Comparison of ENCODE assay signal across 1 cellular context in the genomic region with DNA sequence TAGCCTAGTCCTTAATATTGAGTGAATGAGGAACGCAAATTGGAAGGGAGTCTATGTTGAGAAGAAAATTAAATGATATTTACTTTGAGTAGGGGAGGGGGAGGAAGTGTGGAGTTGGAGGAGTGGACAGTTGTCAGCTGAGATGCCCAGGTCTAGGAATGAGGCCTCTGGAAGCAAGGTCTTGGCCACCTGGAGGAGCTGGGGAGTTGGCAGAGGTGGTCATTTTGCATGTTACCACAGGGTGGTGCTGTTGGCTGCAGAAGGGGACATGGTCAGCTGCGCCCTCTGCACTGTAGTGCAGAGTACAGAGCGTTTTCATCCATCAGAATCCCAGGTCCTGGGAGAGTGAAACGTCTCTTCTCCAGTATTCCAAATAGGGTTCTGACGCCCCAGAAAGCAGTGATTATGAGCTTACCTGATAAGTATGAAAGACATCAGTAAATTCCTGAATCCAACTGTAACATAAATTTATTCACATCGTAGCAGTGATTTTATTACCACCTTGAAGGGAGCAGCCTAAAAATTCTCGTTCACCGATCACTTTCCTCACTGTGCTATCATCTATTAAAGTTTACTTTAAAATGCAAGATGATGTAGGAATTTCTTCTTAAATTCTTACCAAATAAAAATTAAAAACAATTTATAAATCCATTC.
A peak's percentile ranks its signal among the peaks of the same experiment; 100 is the strongest.
TF ChIP-seq lines count a peak whose summit lies in the region.

No MANE protein-coding gene starts in this region.

TF ChIP-seq in HepG2, 621 proteins besides CTCF, POLR2A, EP300 and RAD21 (continued from another document and continues in another):
- TF ChIP-seq, protein P1, sequence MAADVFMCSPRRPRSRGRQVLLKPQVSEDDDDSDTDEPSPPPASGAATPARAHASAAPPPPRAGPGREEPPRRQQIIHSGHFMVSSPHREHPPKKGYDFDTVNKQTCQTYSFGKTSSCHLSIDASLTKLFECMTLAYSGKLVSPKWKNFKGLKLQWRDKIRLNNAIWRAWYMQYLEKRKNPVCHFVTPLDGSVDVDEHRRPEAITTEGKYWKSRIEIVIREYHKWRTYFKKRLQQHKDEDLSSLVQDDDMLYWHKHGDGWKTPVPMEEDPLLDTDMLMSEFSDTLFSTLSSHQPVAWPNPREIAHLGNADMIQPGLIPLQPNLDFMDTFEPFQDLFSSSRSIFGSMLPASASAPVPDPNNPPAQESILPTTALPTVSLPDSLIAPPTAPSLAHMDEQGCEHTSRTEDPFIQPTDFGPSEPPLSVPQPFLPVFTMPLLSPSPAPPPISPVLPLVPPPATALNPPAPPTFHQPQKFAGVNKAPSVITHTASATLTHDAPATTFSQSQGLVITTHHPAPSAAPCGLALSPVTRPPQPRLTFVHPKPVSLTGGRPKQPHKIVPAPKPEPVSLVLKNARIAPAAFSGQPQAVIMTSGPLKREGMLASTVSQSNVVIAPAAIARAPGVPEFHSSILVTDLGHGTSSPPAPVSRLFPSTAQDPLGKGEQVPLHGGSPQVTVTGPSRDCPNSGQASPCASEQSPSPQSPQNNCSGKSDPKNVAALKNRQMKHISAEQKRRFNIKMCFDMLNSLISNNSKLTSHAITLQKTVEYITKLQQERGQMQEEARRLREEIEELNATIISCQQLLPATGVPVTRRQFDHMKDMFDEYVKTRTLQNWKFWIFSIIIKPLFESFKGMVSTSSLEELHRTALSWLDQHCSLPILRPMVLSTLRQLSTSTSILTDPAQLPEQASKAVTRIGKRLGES (CRISPR knock-in tag; IDR thresholded peaks at IDR 0.05; ENCODE audit: borderline replicate concordance), result no peak
- no peak for TF ChIP-seq ZBTB21 (CRISPR knock-in tag; IDR thresholded peaks at IDR 0.05)
- no peak for TF ChIP-seq ZNF501 (CRISPR knock-in tag; IDR thresholded peaks at IDR 0.05)
- no peak for TF ChIP-seq EED (CRISPR knock-in tag; IDR thresholded peaks at IDR 0.05)
- 0 out of 2 replicates have a peak, but pooled peaks have one; percentile 40 for TF ChIP-seq TARDBP (CRISPR knock-in tag; IDR thresholded peaks at IDR 0.05)
- TF ChIP-seq, protein P2, sequence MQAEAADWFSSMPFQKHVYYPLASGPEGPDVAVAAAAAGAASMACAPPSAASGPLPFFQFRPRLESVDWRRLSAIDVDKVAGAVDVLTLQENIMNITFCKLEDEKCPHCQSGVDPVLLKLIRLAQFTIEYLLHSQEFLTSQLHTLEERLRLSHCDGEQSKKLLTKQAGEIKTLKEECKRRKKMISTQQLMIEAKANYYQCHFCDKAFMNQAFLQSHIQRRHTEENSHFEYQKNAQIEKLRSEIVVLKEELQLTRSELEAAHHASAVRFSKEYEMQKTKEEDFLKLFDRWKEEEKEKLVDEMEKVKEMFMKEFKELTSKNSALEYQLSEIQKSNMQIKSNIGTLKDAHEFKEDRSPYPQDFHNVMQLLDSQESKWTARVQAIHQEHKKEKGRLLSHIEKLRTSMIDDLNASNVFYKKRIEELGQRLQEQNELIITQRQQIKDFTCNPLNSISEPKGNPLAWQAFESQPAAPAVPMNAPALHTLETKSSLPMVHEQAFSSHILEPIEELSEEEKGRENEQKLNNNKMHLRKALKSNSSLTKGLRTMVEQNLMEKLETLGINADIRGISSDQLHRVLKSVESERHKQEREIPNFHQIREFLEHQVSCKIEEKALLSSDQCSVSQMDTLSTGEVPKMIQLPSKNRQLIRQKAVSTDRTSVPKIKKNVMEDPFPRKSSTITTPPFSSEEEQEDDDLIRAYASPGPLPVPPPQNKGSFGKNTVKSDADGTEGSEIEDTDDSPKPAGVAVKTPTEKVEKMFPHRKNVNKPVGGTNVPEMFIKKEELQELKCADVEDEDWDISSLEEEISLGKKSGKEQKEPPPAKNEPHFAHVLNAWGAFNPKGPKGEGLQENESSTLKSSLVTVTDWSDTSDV (CRISPR knock-in tag; IDR thresholded peaks at IDR 0.05), result no peak
- no peak for TF ChIP-seq MBD4 (IDR thresholded peaks at IDR 0.05; ENCODE audit: borderline replicate concordance, low read length)
- TF ChIP-seq ZNF552 (CRISPR knock-in tag; IDR thresholded peaks at IDR 0.05; ENCODE audit: borderline replicate concordance), result no peak
- TF ChIP-seq SNRNP70 (IDR thresholded peaks at IDR 0.05; ENCODE audit: low read depth, low read length), result no peak
- no peak for TF ChIP-seq MAZ (IDR thresholded peaks at IDR 0.05; ENCODE audit: borderline replicate concordance, low read depth, low read length)
- 0 out of 2 replicates have a peak, but pooled peaks have one; percentile 36 for TF ChIP-seq MAZ (CRISPR knock-in tag; IDR thresholded peaks at IDR 0.05; ENCODE audit: low read depth)
- TF ChIP-seq KLF13 (CRISPR knock-in tag; IDR thresholded peaks at IDR 0.05), result no peak
- no peak for TF ChIP-seq ZNF605 (CRISPR knock-in tag; IDR thresholded peaks at IDR 0.05)
- no peak for TF ChIP-seq RNF2 (conservative IDR thresholded peaks at IDR 0.05; ENCODE audit: low read depth)
- no peak for TF ChIP-seq RFX1 (IDR thresholded peaks at IDR 0.05)
- peak; percentile 65 for TF ChIP-seq RXRB (CRISPR knock-in tag; IDR thresholded peaks at IDR 0.05; ENCODE audit: borderline replicate concordance)
- TF ChIP-seq HMGA1 (CRISPR knock-in tag; conservative IDR thresholded peaks at IDR 0.05), result no peak
- no peak for TF ChIP-seq TBX2 (CRISPR knock-in tag; IDR thresholded peaks at IDR 0.05; ENCODE audit: borderline replicate concordance)
- no peak for TF ChIP-seq PAF1 (CRISPR knock-in tag; IDR thresholded peaks at IDR 0.05)
- TF ChIP-seq, protein P3, sequence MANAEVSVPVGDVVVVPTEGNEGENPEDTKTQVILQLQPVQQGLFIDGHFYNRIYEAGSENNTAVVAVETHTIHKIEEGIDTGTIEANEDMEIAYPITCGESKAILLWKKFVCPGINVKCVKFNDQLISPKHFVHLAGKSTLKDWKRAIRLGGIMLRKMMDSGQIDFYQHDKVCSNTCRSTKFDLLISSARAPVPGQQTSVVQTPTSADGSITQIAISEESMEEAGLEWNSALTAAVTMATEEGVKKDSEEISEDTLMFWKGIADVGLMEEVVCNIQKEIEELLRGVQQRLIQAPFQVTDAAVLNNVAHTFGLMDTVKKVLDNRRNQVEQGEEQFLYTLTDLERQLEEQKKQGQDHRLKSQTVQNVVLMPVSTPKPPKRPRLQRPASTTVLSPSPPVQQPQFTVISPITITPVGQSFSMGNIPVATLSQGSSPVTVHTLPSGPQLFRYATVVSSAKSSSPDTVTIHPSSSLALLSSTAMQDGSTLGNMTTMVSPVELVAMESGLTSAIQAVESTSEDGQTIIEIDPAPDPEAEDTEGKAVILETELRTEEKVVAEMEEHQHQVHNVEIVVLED (CRISPR knock-in tag; IDR thresholded peaks at IDR 0.05; ENCODE audit: borderline replicate concordance), result no peak
- TF ChIP-seq HNF4A (CRISPR knock-in tag; IDR thresholded peaks at IDR 0.05), result peak; percentile 96
- TF ChIP-seq SIN3A (IDR thresholded peaks at IDR 0.05; ENCODE audit: borderline replicate concordance, low read depth, low read length), result no peak
- TF ChIP-seq KMT2B (CRISPR knock-in tag; IDR thresholded peaks at IDR 0.05), result peak; percentile 24; the same call in 1 of the 2 replicates
- TF ChIP-seq, protein P4, sequence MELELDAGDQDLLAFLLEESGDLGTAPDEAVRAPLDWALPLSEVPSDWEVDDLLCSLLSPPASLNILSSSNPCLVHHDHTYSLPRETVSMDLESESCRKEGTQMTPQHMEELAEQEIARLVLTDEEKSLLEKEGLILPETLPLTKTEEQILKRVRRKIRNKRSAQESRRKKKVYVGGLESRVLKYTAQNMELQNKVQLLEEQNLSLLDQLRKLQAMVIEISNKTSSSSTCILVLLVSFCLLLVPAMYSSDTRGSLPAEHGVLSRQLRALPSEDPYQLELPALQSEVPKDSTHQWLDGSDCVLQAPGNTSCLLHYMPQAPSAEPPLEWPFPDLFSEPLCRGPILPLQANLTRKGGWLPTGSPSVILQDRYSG (CRISPR knock-in tag; IDR thresholded peaks at IDR 0.05), result no peak
- no peak for TF ChIP-seq ZNF292 (CRISPR knock-in tag; IDR thresholded peaks at IDR 0.05; ENCODE audit: borderline replicate concordance, low read depth)
- TF ChIP-seq TBP (CRISPR knock-in tag; IDR thresholded peaks at IDR 0.05), result no peak
- TF ChIP-seq, protein P5, sequence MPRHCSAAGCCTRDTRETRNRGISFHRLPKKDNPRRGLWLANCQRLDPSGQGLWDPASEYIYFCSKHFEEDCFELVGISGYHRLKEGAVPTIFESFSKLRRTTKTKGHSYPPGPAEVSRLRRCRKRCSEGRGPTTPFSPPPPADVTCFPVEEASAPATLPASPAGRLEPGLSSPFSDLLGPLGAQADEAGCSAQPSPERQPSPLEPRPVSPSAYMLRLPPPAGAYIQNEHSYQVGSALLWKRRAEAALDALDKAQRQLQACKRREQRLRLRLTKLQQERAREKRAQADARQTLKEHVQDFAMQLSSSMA (CRISPR knock-in tag; IDR thresholded peaks at IDR 0.05), result no peak
- no peak for TF ChIP-seq ZNF10 (CRISPR knock-in tag; IDR thresholded peaks at IDR 0.05; ENCODE audit: borderline replicate concordance, low read depth)
- TF ChIP-seq, protein P6, sequence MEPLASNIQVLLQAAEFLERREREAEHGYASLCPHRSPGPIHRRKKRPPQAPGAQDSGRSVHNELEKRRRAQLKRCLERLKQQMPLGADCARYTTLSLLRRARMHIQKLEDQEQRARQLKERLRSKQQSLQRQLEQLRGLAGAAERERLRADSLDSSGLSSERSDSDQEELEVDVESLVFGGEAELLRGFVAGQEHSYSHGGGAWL (CRISPR knock-in tag; IDR thresholded peaks at IDR 0.05), result no peak
- peak; percentile 49; the same call in 1 of the 2 replicates for TF ChIP-seq ETV5 (CRISPR knock-in tag; IDR thresholded peaks at IDR 0.05; ENCODE audit: borderline replicate concordance)
- TF ChIP-seq FOXM1 (CRISPR knock-in tag; IDR thresholded peaks at IDR 0.05), result no peak
- no peak for TF ChIP-seq HOXD1 (CRISPR knock-in tag; IDR thresholded peaks at IDR 0.05)
- no peak for TF ChIP-seq ETV6 (CRISPR knock-in tag; conservative IDR thresholded peaks at IDR 0.05)
- TF ChIP-seq SOX13 (IDR thresholded peaks at IDR 0.05), result no peak
- TF ChIP-seq SOX13 (CRISPR knock-in tag; conservative IDR thresholded peaks at IDR 0.05 in 1 of 2, IDR thresholded peaks at IDR 0.05 in 1 of 2), result peak in 1 of 2 experiments; percentile 37; a peak in 1 of 4 replicates
- no peak for TF ChIP-seq BCL6 (CRISPR knock-in tag; IDR thresholded peaks at IDR 0.05)
- no peak for TF ChIP-seq HNRNPH1 (optimal IDR thresholded peaks at IDR 0.05; ENCODE audit: low read depth, low read length)
- TF ChIP-seq, protein P7, sequence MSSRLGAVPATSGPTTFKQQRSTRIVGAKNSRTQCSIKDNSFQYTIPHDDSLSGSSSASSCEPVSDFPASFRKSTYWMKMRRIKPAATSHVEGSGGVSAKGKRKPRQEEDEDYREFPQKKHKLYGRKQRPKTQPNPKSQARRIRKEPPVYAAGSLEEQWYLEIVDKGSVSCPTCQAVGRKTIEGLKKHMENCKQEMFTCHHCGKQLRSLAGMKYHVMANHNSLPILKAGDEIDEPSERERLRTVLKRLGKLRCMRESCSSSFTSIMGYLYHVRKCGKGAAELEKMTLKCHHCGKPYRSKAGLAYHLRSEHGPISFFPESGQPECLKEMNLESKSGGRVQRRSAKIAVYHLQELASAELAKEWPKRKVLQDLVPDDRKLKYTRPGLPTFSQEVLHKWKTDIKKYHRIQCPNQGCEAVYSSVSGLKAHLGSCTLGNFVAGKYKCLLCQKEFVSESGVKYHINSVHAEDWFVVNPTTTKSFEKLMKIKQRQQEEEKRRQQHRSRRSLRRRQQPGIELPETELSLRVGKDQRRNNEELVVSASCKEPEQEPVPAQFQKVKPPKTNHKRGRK (CRISPR knock-in tag; IDR thresholded peaks at IDR 0.05), result 0 out of 2 replicates have a peak, but pooled peaks have one; percentile 32
- no peak for TF ChIP-seq RARG (CRISPR knock-in tag; IDR thresholded peaks at IDR 0.05; ENCODE audit: low read depth)
- TF ChIP-seq RFXAP (CRISPR knock-in tag; IDR thresholded peaks at IDR 0.05; ENCODE audit: borderline replicate concordance), result peak; percentile 23; the same call in 1 of the 2 replicates
- TF ChIP-seq SRF (IDR thresholded peaks at IDR 0.05; ENCODE audit: low read depth, low read length), result 0 out of 2 replicates have a peak, but pooled peaks have one; percentile 9
- TF ChIP-seq, protein P8, sequence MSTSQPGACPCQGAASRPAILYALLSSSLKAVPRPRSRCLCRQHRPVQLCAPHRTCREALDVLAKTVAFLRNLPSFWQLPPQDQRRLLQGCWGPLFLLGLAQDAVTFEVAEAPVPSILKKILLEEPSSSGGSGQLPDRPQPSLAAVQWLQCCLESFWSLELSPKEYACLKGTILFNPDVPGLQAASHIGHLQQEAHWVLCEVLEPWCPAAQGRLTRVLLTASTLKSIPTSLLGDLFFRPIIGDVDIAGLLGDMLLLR (CRISPR knock-in tag; IDR thresholded peaks at IDR 0.05), result no peak
- no peak for TF ChIP-seq MZF1 (CRISPR knock-in tag; IDR thresholded peaks at IDR 0.05; ENCODE audit: borderline replicate concordance)
- TF ChIP-seq SIN3B (IDR thresholded peaks at IDR 0.05; ENCODE audit: low read length), result no peak
- no peak for TF ChIP-seq ZNF572 (CRISPR knock-in tag; IDR thresholded peaks at IDR 0.05)
- no peak for TF ChIP-seq NFATC3 (CRISPR knock-in tag; IDR thresholded peaks at IDR 0.05)
- TF ChIP-seq, protein P9, sequence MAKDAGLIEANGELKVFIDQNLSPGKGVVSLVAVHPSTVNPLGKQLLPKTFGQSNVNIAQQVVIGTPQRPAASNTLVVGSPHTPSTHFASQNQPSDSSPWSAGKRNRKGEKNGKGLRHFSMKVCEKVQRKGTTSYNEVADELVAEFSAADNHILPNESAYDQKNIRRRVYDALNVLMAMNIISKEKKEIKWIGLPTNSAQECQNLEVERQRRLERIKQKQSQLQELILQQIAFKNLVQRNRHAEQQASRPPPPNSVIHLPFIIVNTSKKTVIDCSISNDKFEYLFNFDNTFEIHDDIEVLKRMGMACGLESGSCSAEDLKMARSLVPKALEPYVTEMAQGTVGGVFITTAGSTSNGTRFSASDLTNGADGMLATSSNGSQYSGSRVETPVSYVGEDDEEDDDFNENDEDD (CRISPR knock-in tag; IDR thresholded peaks at IDR 0.05; ENCODE audit: borderline replicate concordance), result no peak
- no peak for TF ChIP-seq ZNF720 (CRISPR knock-in tag; IDR thresholded peaks at IDR 0.05)
- no peak for TF ChIP-seq ZNF841 (CRISPR knock-in tag; IDR thresholded peaks at IDR 0.05; ENCODE audit: borderline replicate concordance)
- no peak for TF ChIP-seq ZNF746 (CRISPR knock-in tag; IDR thresholded peaks at IDR 0.05)
- TF ChIP-seq DNMT3B (CRISPR knock-in tag; conservative IDR thresholded peaks at IDR 0.05), result no peak
- no peak for TF ChIP-seq NBN (conservative IDR thresholded peaks at IDR 0.05)
